20 cellular contexts compared by ENCODE assay signal in genomic region chr18:49024808-49025361, GRCh38.
DNase-seq lines count a peak whose midpoint lies in the region; ATAC-seq and TF ChIP-seq lines count a peak whose summit lies in the region.
"Had no signal": no experiment of that assay in that cellular context is flagged by ENCODE, and none has a peak within 500 bp of the region (broad histone marks: within the 10 kb centered on the region; RNA-seq: fewer than 3 reads in every experiment).

No MANE protein-coding gene starts in this region.

- H3K9me3 ChIP-seq in endodermal cell (ENCODE audit: control insufficient read depth, low read length), result no peaks in the 10 kb centered on the region
- H3K9me3 ChIP-seq: breast epithelium, gastroesophageal sphincter, uterus had no signal

- H3K9ac ChIP-seq in endodermal cell (ENCODE audit: extremely low read depth, low read length, poor library complexity, severe bottlenecking), result no peak overlapping the region
- H3K9ac ChIP-seq: KMS-11 had no signal

- no peaks in the 10 kb centered on the region for H3K4me1 ChIP-seq in endodermal cell (ENCODE audit: control insufficient read depth, insufficient read depth, low read length)
- H3K4me1 ChIP-seq: breast epithelium, gastroesophageal sphincter, uterus had no signal

- H3K27ac ChIP-seq in endodermal cell (ENCODE audit: low read depth, low read length), result no peak overlapping the region
- H3K27ac ChIP-seq: breast epithelium, epithelial cell of prostate, gastroesophageal sphincter, KMS-11, uterus had no signal

- H3K4me3 Mint-ChIP-seq in endodermal cell (no peak overlapping the region), endothelial cell (ENCODE audit: unreplicated experiment) (no peak overlapping the region), glutamatergic neuron (ENCODE audit: unreplicated experiment) (no peak overlapping the region)
- H3K4me3 Mint-ChIP-seq in stimulated activated effector memory CD8-positive, alpha-beta T cell treated with anti-CD3 and anti-CD28 coated beads, Interleukin-12 subunit alpha, Interleukin-12 subunit beta, amount 100 ng/mL, for 72 hours, result no peak overlapping the region

- H3K36me3 ChIP-seq in endodermal cell (ENCODE audit: control insufficient read depth, insufficient read depth, low read length), result no peaks in the 10 kb centered on the region
- H3K36me3 ChIP-seq: breast epithelium, gastroesophageal sphincter, uterus had no signal

- DNase-seq in DMS 273 treated with DMSO at 0.1 percent for 48 hours (lab: John Stamatoyannopoulos, UW), result peak; percentile 80
- DNase-seq in NCI-H524 (lab: John Stamatoyannopoulos, UW), result peak; percentile 30 to 76
- DNase-seq in endodermal cell, result peak; percentile 41
- DNase-seq in stimulated activated effector memory CD8-positive, alpha-beta T cell treated with anti-CD3 and anti-CD28 coated beads, Interleukin-12 subunit alpha, Interleukin-12 subunit beta, amount 100 ng/mL, for 72 hours (ENCODE audit: low spot score in 2 of 2), result no peak
- no peak for DNase-seq in COR-L47 (lab: John Stamatoyannopoulos, UW)
- no peak for DNase-seq in endothelial cell (ENCODE audit: low spot score)
- DNase-seq in glutamatergic neuron, result no peak
- DNase-seq: activated CD4-positive, alpha-beta T cell treated with anti-CD3 and anti-CD28 coated beads, Interleukin-2, amount 50 U/mL, for 1 hour; activated T-cell treated with anti-CD3 and anti-CD28 coated beads, Interleukin-2, amount 50 U/mL, for 48 hours; Calu3; dermis blood vessel endothelial cell; left ventricle myocardium superior; NCI-H1105 treated with DMSO at 0.1 percent for 48 hours; NCI-H526 treated with DMSO at 0.1 percent for 48 hours; uterus had no signal

- no peak for ATAC-seq in stimulated activated effector memory CD8-positive, alpha-beta T cell treated with anti-CD3 and anti-CD28 coated beads, Interleukin-12 subunit alpha, Interleukin-12 subunit beta, amount 100 ng/mL, for 72 hours
- ATAC-seq: gastroesophageal sphincter, left ventricle myocardium superior, sciatic nerve had no signal

- H3K27ac Mint-ChIP-seq in endodermal cell (no peak overlapping the region), endothelial cell (ENCODE audit: unreplicated experiment) (no peak overlapping the region), glutamatergic neuron (ENCODE audit: unreplicated experiment) (no peak overlapping the region)
- peak overlapping the region; percentile 29 for H3K27ac Mint-ChIP-seq in stimulated activated effector memory CD8-positive, alpha-beta T cell treated with anti-CD3 and anti-CD28 coated beads, Interleukin-12 subunit alpha, Interleukin-12 subunit beta, amount 100 ng/mL, for 72 hours

- H3K36me3 Mint-ChIP-seq in endodermal cell (ENCODE audit: low read depth) (no peaks in the 10 kb centered on the region), endothelial cell (ENCODE audit: low read depth, unreplicated experiment) (no peaks in the 10 kb centered on the region), glutamatergic neuron (ENCODE audit: unreplicated experiment) (no peaks in the 10 kb centered on the region)
- H3K36me3 Mint-ChIP-seq in stimulated activated effector memory CD8-positive, alpha-beta T cell treated with anti-CD3 and anti-CD28 coated beads, Interleukin-12 subunit alpha, Interleukin-12 subunit beta, amount 100 ng/mL, for 72 hours, result no peaks in the 10 kb centered on the region

- WGBS in endodermal cell (ENCODE audit: insufficient coverage in 1 of 2, insufficient read length in 1 of 2), 2 experiments, result 82 to 88% methylated on average over 1 to 13 of the region's 14 CpGs

- no peaks in the 10 kb centered on the region for H3K27me3 Mint-ChIP-seq in endodermal cell (ENCODE audit: insufficient read depth)
- peaks cover 2% of the 10 kb centered on the region for H3K27me3 Mint-ChIP-seq in endothelial cell (ENCODE audit: unreplicated experiment)
- H3K27me3 Mint-ChIP-seq in glutamatergic neuron (ENCODE audit: unreplicated experiment), result peaks cover 12% of the 10 kb centered on the region

- no peaks in the 10 kb centered on the region for H3K9me3 Mint-ChIP-seq in endodermal cell
- H3K9me3 Mint-ChIP-seq in stimulated activated effector memory CD8-positive, alpha-beta T cell treated with anti-CD3 and anti-CD28 coated beads, Interleukin-12 subunit alpha, Interleukin-12 subunit beta, amount 100 ng/mL, for 72 hours, result no peaks in the 10 kb centered on the region
- no peaks in the 10 kb centered on the region for H3K9me3 Mint-ChIP-seq in endothelial cell (ENCODE audit: unreplicated experiment)
- H3K9me3 Mint-ChIP-seq in glutamatergic neuron (ENCODE audit: unreplicated experiment), result peaks cover 3% of the 10 kb centered on the region

- TF ChIP-seq CTCF in endodermal cell (conservative IDR thresholded peaks at IDR 0.05), result no peak
- TF ChIP-seq CTCF in endothelial cell (IDR thresholded peaks at IDR 0.05; ENCODE audit: unreplicated experiment), result no peak
- TF ChIP-seq CTCF in glutamatergic neuron (IDR thresholded peaks at IDR 0.05; ENCODE audit: partially characterized antibody, unreplicated experiment), result no peak

- no peaks in the 10 kb centered on the region for H3K27me3 ChIP-seq in endodermal cell (ENCODE audit: control insufficient read depth, insufficient read depth, low read length, poor library complexity, severe bottlenecking)
- H3K27me3 ChIP-seq: breast epithelium, gastroesophageal sphincter, uterus had no signal

- H3K4me1 Mint-ChIP-seq in endodermal cell (peaks cover 5% of the 10 kb centered on the region), endothelial cell (ENCODE audit: unreplicated experiment) (no peaks in the 10 kb centered on the region), glutamatergic neuron (ENCODE audit: low read depth, unreplicated experiment) (no peaks in the 10 kb centered on the region)
- H3K4me1 Mint-ChIP-seq in stimulated activated effector memory CD8-positive, alpha-beta T cell treated with anti-CD3 and anti-CD28 coated beads, Interleukin-12 subunit alpha, Interleukin-12 subunit beta, amount 100 ng/mL, for 72 hours, result peaks cover 22% of the 10 kb centered on the region

- H3K4me3 ChIP-seq in endodermal cell (ENCODE audit: low read length), result no peak overlapping the region
- H3K4me3 ChIP-seq: breast epithelium, gastroesophageal sphincter, uterus had no signal

Comparison
In these comparisons a context has a peak if more than half of its experiments do, and no peak if none do; other contexts are left out.
1. DNase-seq: peak in DMS 273 treated with DMSO at 0.1 percent for 48 hours (single experiment), NCI-H524 (2 of 2) and endodermal cell (single experiment); none in stimulated activated effector memory CD8-positive, alpha-beta T cell treated with anti-CD3 and anti-CD28 coated beads, Interleukin-12 subunit alpha, Interleukin-12 subunit beta, amount 100 ng/mL, for 72 hours (0 of 2), COR-L47 (single experiment), endothelial cell (single experiment) and glutamatergic neuron (single experiment).